Comparison of ENCODE assay signal across 7 cellular contexts in the genomic region with DNA sequence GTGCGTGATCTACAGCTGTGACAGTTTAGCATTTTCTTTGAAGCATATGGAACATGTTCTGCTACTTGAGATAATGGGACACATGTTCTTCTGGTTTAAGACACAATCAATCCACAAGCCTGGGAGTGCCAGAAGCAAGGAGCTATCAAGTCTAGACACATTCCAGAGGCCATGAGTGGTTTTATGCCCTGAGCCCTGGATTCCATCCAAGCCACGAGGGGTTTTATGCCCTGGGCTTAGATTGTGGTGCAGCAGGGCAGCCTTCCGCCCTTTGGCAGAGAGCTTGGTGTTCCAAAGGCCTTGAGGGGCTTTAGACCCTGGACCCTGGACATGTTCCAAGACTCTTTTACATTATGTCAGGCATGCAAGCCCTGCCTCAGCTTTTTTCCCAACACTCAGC.
A peak's percentile ranks its signal among the peaks of the same experiment; 100 is the strongest.
DNase-seq lines count a peak whose midpoint lies in the region; TF ChIP-seq lines count a peak whose summit lies in the region.
"Not testable (repeated sequence)": the region's sequence is repeated elsewhere in the genome, so short reads cannot be mapped to it uniquely, and the experiment has no call there.

No MANE protein-coding gene starts in this region.

- H3K9me2 ChIP-seq in SU-DHL-6 (replicated peaks; ENCODE audit: insufficient read depth, low read length), result not testable (repeated sequence)

- H3K27ac Mint-ChIP-seq in endodermal cell, result not testable (repeated sequence)

- not testable (repeated sequence) for H3K36me3 ChIP-seq in MG63; SU-DHL-6 (ENCODE audit: low read length); endodermal cell (ENCODE audit: control insufficient read depth, insufficient read depth, low read length)

- not testable (repeated sequence) for H3K36me3 Mint-ChIP-seq in endodermal cell (ENCODE audit: low read depth)

- H3K4me1 Mint-ChIP-seq in endodermal cell, result not testable (repeated sequence)

- 75 to 91% methylated on average over 3 of the region's 3 CpGs for WGBS in endodermal cell (ENCODE audit: insufficient coverage in 1 of 2, insufficient read length in 1 of 2), 2 experiments

- not testable (repeated sequence) for H3K4me3 Mint-ChIP-seq in endodermal cell

- peak; percentile 97 for DNase-seq in DMS 273 (lab: John Stamatoyannopoulos, UW; ENCODE audit: unreplicated experiment)
- peak; percentile 0 for DNase-seq in MG63
- peak; percentile 98 for DNase-seq in NCI-H2171 treated with DMSO at 0.1 percent for 48 hours (lab: John Stamatoyannopoulos, UW)
- peak; percentile 31 for DNase-seq in NCI-H82 (lab: John Stamatoyannopoulos, UW)
- peak; percentile 26 for DNase-seq in endodermal cell
- peak; percentile 50 for DNase-seq in myocyte (ENCODE audit: low read depth)

- not testable (repeated sequence) for H4K20me1 ChIP-seq in SU-DHL-6 (ENCODE audit: low read depth, low read length)

- not testable (repeated sequence) for H3K4me2 ChIP-seq in SU-DHL-6 (ENCODE audit: low read depth, low read length, poor library complexity, severe bottlenecking)

- H3K9me3 Mint-ChIP-seq in endodermal cell, result peaks cover 25% of the 10 kb centered on the region

- H3K27me3 Mint-ChIP-seq in endodermal cell (ENCODE audit: insufficient read depth), result not testable (repeated sequence)

- H3K79me2 ChIP-seq in SU-DHL-6 (ENCODE audit: insufficient read depth, low read length), result not testable (repeated sequence)

- H3K27me3 ChIP-seq in MG63; SU-DHL-6 (ENCODE audit: low read length); endodermal cell (ENCODE audit: control insufficient read depth, insufficient read depth, low read length, poor library complexity, severe bottlenecking): not testable (repeated sequence)

- H2AFZ ChIP-seq in SU-DHL-6 (ENCODE audit: low read depth, low read length, severe bottlenecking), result peak overlapping the region; percentile 78

- not testable (repeated sequence) for H3K27ac ChIP-seq in SU-DHL-6 (ENCODE audit: low read depth, low read length); endodermal cell (ENCODE audit: low read depth, low read length)

- H3K4me1 ChIP-seq in endodermal cell (ENCODE audit: control insufficient read depth, insufficient read depth, low read length), result not testable (repeated sequence)

- not testable (repeated sequence) for H3K9me3 ChIP-seq in MG63; SU-DHL-6 (ENCODE audit: insufficient read depth, low read length); endodermal cell (ENCODE audit: control insufficient read depth, low read length)

- not testable (repeated sequence) for H3K9ac ChIP-seq in SU-DHL-6 (ENCODE audit: low read length); endodermal cell (ENCODE audit: extremely low read depth, low read length, poor library complexity, severe bottlenecking)

- TF ChIP-seq CTCF in SU-DHL-6 (IDR thresholded peaks at IDR 0.05; ENCODE audit: insufficient read depth, low read length, poor library complexity, severe bottlenecking); endodermal cell (conservative IDR thresholded peaks at IDR 0.05): not testable (repeated sequence)

- H3K4me3 ChIP-seq in MG63; SU-DHL-6 (ENCODE audit: insufficient read depth, low read length, poor library complexity, severe bottlenecking); endodermal cell (ENCODE audit: low read length): not testable (repeated sequence)

- not testable (repeated sequence) for H3F3A ChIP-seq in SU-DHL-6 (ENCODE audit: insufficient read depth)

Comparison
In these comparisons a context has a peak if more than half of its experiments do, and no peak if none do; other contexts are left out.
1. DNase-seq: peak in every context shown above with its lines; median percentile 98 in NCI-H2171 treated with DMSO at 0.1 percent for 48 hours; 97 in DMS 273; 50 in myocyte; 31 in NCI-H82; 26 in endodermal cell; 0 in MG63.